In genomic region chr5:157266286-157267007, GRCh38 we compare ENCODE assay signal across 8 cellular contexts. TPM values are rescaled to one million over a fixed set of nuclear protein-coding genes. Genes with fewer than 3 reads are reported as not detected.
DNase-seq lines count a peak whose midpoint lies in the region; ATAC-seq, FAIRE-seq and TF ChIP-seq lines count a peak whose summit lies in the region.

No MANE protein-coding gene starts in this region.

- intact Hi-C loops in IMR-90 (cut with micrococcal nuclease) (no loop called here), esophagus muscularis mucosa (cut with DNase I) (loop anchor here (10.0 kb wide), 1 partner anchor 122 kb away; the partner anchor contains the start of gene MED7)
- intact Hi-C loops in activated CD8-positive, alpha-beta T cell treated with anti-CD3 and anti-CD28 coated beads for 36 hours (cut with micrococcal nuclease), result loop anchor here (5.0 kb wide), 1 partner anchor 119 kb away; no protein-coding TSS in a partner anchor

- peaks cover 21% of the 10 kb centered on the region for H3K27me3 ChIP-seq in IMR-90 (ENCODE audit: control insufficient read depth, insufficient read depth, low read length)
- H3K27me3 ChIP-seq in esophagus muscularis mucosa, result peaks cover 0 to 6% (median 0%) of the 10 kb centered on the region in 4 donors
- peaks cover 23% of the 10 kb centered on the region for H3K27me3 ChIP-seq in neural progenitor cell

- ATAC-seq in GM21529 (IDR thresholded peaks at IDR 0.05; ENCODE audit: unreplicated experiment), result peak; percentile 50
- ATAC-seq in IMR-90 (ENCODE audit: low read depth), result peak; percentile 59
- ATAC-seq in activated CD8-positive, alpha-beta T cell treated with anti-CD3 and anti-CD28 coated beads for 36 hours, result peak; percentile 21

- H3K27ac Mint-ChIP-seq in activated CD8-positive, alpha-beta T cell treated with anti-CD3 and anti-CD28 coated beads for 36 hours, result peak overlapping the region; percentile 95
- H3K27ac Mint-ChIP-seq in neural progenitor cell, result no peak overlapping the region

- H3K23ac ChIP-seq in IMR-90 (ENCODE audit: low read depth, low read length), result no peak overlapping the region

- TF ChIP-seq POLR2A in IMR-90 (IDR thresholded peaks at IDR 0.05; ENCODE audit: low read depth, low read length), result no peak
- no peak for TF ChIP-seq POLR2A in esophagus muscularis mucosa (IDR thresholded peaks at IDR 0.05; ENCODE audit: low read depth)

- H3K4me1 ChIP-seq in IMR-90 (ENCODE audit: control insufficient read depth, insufficient read depth, low read length) (no peaks in the 10 kb centered on the region), esophagus muscularis mucosa (peaks cover 16 to 21% (median 18%) of the 10 kb centered on the region in 4 donors), neural progenitor cell (peaks cover 33% of the 10 kb centered on the region)

- POLR2A ChIA-PET in IMR-90 (lab: Charles Lee; ENCODE audit: unreplicated experiment), result no interaction called here
- POLR2A ChIA-PET in activated CD8-positive, alpha-beta T cell treated with anti-CD3 and anti-CD28 coated beads for 36 hours (lab: Charles Lee), result interaction anchor here (0.6 to 8.5 kb wide), 18 partner anchors 10 to 86 kb away, joined by 3 to 98 read pairs (median 4); partner anchors contain the start of gene ITK

- no peak overlapping the region for H2BK5ac ChIP-seq in IMR-90 (ENCODE audit: low read depth, low read length, poor library complexity, severe bottlenecking)

- no peak overlapping the region for H3K14ac ChIP-seq in IMR-90 (replicated peaks; ENCODE audit: low read depth, low read length)

- H3K9ac ChIP-seq in IMR-90 (ENCODE audit: low read depth, low read length) (no peak overlapping the region), neural progenitor cell (peak overlapping the region; percentile 42)

- WGBS in IMR-90 (ENCODE audit: extremely low coverage in 2 of 2, insufficient read length in 1 of 2), 2 experiments, result 3% methylated on average over 17 of the region's 62 CpGs; no CpG with 5 or more reads in 1 of the 2 experiments
- 26% methylated on average over 11 of the region's 62 CpGs for WGBS in esophagus muscularis mucosa

- H3K27ac ChIP-seq in IMR-90 (ENCODE audit: insufficient read depth, low read length), result no peak overlapping the region
- peak overlapping the region in 1 of 4 donors; percentile 36 for H3K27ac ChIP-seq in esophagus muscularis mucosa (replicated peaks in 1 of 4)
- no peak overlapping the region for H3K27ac ChIP-seq in neural progenitor cell

- BruUV-seq in IMR-90 (replicated peaks; lab: Mats Ljungman, UMichigan), result no TSS peak

- no peak overlapping the region for H2BK20ac ChIP-seq in IMR-90 (ENCODE audit: low read depth, low read length)

- no peaks in the 10 kb centered on the region for H3F3A ChIP-seq in neural progenitor cell (ENCODE audit: low read depth)

- H3K36me3 Mint-ChIP-seq in activated CD8-positive, alpha-beta T cell treated with anti-CD3 and anti-CD28 coated beads for 36 hours (ENCODE audit: low read depth), result peaks cover 46% of the 10 kb centered on the region
- no peaks in the 10 kb centered on the region for H3K36me3 Mint-ChIP-seq in neural progenitor cell

- no peaks in the 10 kb centered on the region for H3K27me3 Mint-ChIP-seq in activated CD8-positive, alpha-beta T cell treated with anti-CD3 and anti-CD28 coated beads for 36 hours
- H3K27me3 Mint-ChIP-seq in neural progenitor cell (ENCODE audit: insufficient read depth, low read depth), result no peaks in the 10 kb centered on the region

- H3K56ac ChIP-seq in IMR-90 (ENCODE audit: extremely low read depth, insufficient read depth, low read length), result no peak overlapping the region

- no peak for TF ChIP-seq EP300 in esophagus muscularis mucosa (IDR thresholded peaks at IDR 0.05)

- peak; percentile 28 for TF ChIP-seq CTCF in GM12864 (IDR thresholded peaks at IDR 0.05; ENCODE audit: low read depth, low read length, missing control alignments)
- TF ChIP-seq CTCF in IMR-90 (conservative IDR thresholded peaks at IDR 0.05; ENCODE audit: low read depth, low read length), result no peak
- TF ChIP-seq CTCF in activated CD8-positive, alpha-beta T cell treated with anti-CD3 and anti-CD28 coated beads for 36 hours (IDR thresholded peaks at IDR 0.05), result peak; percentile 26
- no peak for TF ChIP-seq CTCF in esophagus muscularis mucosa (IDR thresholded peaks at IDR 0.05)
- peak; percentile 28 for TF ChIP-seq CTCF in neural progenitor cell (IDR thresholded peaks at IDR 0.05)
- TF ChIP-seq CTCF in D721Med (IDR thresholded peaks at IDR 0.05; ENCODE audit: insufficient read depth, missing control alignments), result no peak

- CTCF ChIA-PET in IMR-90 (lab: Yijun Ruan, JAX), result no interaction called here
- CTCF ChIA-PET in activated CD8-positive, alpha-beta T cell treated with anti-CD3 and anti-CD28 coated beads for 36 hours (lab: Charles Lee), result interaction anchor here (1.2 to 5.0 kb wide), 5 partner anchors 10 to 117 kb away, joined by 3 to 38 read pairs (median 8); no protein-coding TSS in a partner anchor

- peaks cover 49% of the 10 kb centered on the region for H3K79me2 ChIP-seq in neural progenitor cell (ENCODE audit: low read depth)

- H3K9me3 ChIP-seq in IMR-90 (ENCODE audit: control insufficient read depth, insufficient read depth, low read length), result no peaks in the 10 kb centered on the region
- H3K9me3 ChIP-seq in esophagus muscularis mucosa, result no peaks in the 10 kb centered on the region
- H3K9me3 ChIP-seq in neural progenitor cell (ENCODE audit: low read depth), result no peaks in the 10 kb centered on the region

- no peak overlapping the region for H2BK120ac ChIP-seq in IMR-90 (ENCODE audit: low read depth, low read length)

- H3K4me3 Mint-ChIP-seq in activated CD8-positive, alpha-beta T cell treated with anti-CD3 and anti-CD28 coated beads for 36 hours, result peak overlapping the region; percentile 83
- H3K4me3 Mint-ChIP-seq in neural progenitor cell, result peak overlapping the region; percentile 87

- H2AK9ac ChIP-seq in IMR-90 (replicated peaks; ENCODE audit: low read depth, low read length, poor library complexity), result no peak overlapping the region

- no peak overlapping the region for H4K5ac ChIP-seq in IMR-90 (ENCODE audit: low read depth, low read length)

- no peak overlapping the region for H3K18ac ChIP-seq in IMR-90 (ENCODE audit: low read depth, low read length)

- H3K9me1 ChIP-seq in IMR-90 (ENCODE audit: insufficient read depth, low read length), result no peaks in the 10 kb centered on the region

- in situ Hi-C loops in IMR-90 (cut with MboI; ENCODE audit: low sequenced_read_pairs), result no loop called here

- H2BK15ac ChIP-seq in IMR-90 (ENCODE audit: low read depth, low read length), result no peak overlapping the region

- no peak overlapping the region for H4K8ac ChIP-seq in IMR-90 (ENCODE audit: low read depth in 2 of 2, low read length in 2 of 2)

- peak overlapping the region; percentile 92 for H2AFZ ChIP-seq in IMR-90 (replicated peaks; ENCODE audit: low read length, poor library complexity)
- peak overlapping the region; percentile 97 for H2AFZ ChIP-seq in neural progenitor cell (replicated peaks)

- H4K20me1 ChIP-seq in IMR-90 (ENCODE audit: insufficient read depth, low read length), result no peaks in the 10 kb centered on the region
- peaks cover 43% of the 10 kb centered on the region for H4K20me1 ChIP-seq in neural progenitor cell (ENCODE audit: low read depth)

- TF ChIP-seq RAD21 in IMR-90 (IDR thresholded peaks at IDR 0.05; ENCODE audit: low read length), result no peak

- DNase-seq in GM12864 (ENCODE audit: low read depth) (no peak), IMR-90 (no peak), esophagus muscularis mucosa (ENCODE audit: extremely low spot score) (peak; percentile 39), neural progenitor cell (ENCODE audit: low spot score) (peak; percentile 78), occipital lobe (lab: John Stamatoyannopoulos, UW) (no peak), D721Med (ENCODE audit: insufficient read length, low spot score) (no peak)
- DNase-seq in activated CD8-positive, alpha-beta T cell treated with anti-CD3 and anti-CD28 coated beads for 36 hours, result peak; percentile 76

- no peak for FAIRE-seq in D721Med (lab: Jason Lieb, UNC)

- dilution Hi-C loops in IMR-90 (cut with HindIII; ENCODE audit: low sequenced_read_pairs, unreplicated experiment), result no loop called here

- H3K4ac ChIP-seq in IMR-90 (ENCODE audit: low read depth, low read length), result no peak overlapping the region

- peaks cover 66% of the 10 kb centered on the region for H3K4me1 Mint-ChIP-seq in activated CD8-positive, alpha-beta T cell treated with anti-CD3 and anti-CD28 coated beads for 36 hours (ENCODE audit: low read depth)
- peaks cover 22% of the 10 kb centered on the region for H3K4me1 Mint-ChIP-seq in neural progenitor cell

- H3K79me1 ChIP-seq in IMR-90 (ENCODE audit: low read depth in 1 of 2, low read length in 2 of 2), result no peaks in the 10 kb centered on the region

- H3K4me2 ChIP-seq in IMR-90 (ENCODE audit: low read depth, low read length) (peak overlapping the region; percentile 69), neural progenitor cell (peak overlapping the region; percentile 90)

- H2AK5ac ChIP-seq in IMR-90 (ENCODE audit: low read depth, low read length), result no peak overlapping the region

- H4K91ac ChIP-seq in IMR-90 (ENCODE audit: insufficient read depth, low read depth, low read length), result no peak overlapping the region

- H3K36me3 ChIP-seq in IMR-90 (ENCODE audit: control insufficient read depth, insufficient read depth, low read length), result no peaks in the 10 kb centered on the region
- no peaks in the 10 kb centered on the region for H3K36me3 ChIP-seq in esophagus muscularis mucosa
- H3K36me3 ChIP-seq in neural progenitor cell, result no peaks in the 10 kb centered on the region

- no peaks in the 10 kb centered on the region for H3K9me3 Mint-ChIP-seq in activated CD8-positive, alpha-beta T cell treated with anti-CD3 and anti-CD28 coated beads for 36 hours
- no peaks in the 10 kb centered on the region for H3K9me3 Mint-ChIP-seq in neural progenitor cell

- peak overlapping the region; percentile 86 for H3K4me3 ChIP-seq in GM12864 (ENCODE audit: low read depth, low read length)
- peak overlapping the region; percentile 80 for H3K4me3 ChIP-seq in IMR-90 (ENCODE audit: insufficient read depth, low read depth, low read length)
- peak overlapping the region; percentile 65 to 97 (median 83) for H3K4me3 ChIP-seq in esophagus muscularis mucosa
- peak overlapping the region; percentile 95 for H3K4me3 ChIP-seq in neural progenitor cell

TF ChIP-seq in IMR-90, 13 proteins besides CTCF, POLR2A, EP300 and RAD21 (continues in another document):
- no peak for TF ChIP-seq NFE2L2 (IDR thresholded peaks at IDR 0.05; ENCODE audit: low read depth, low read length)
- TF ChIP-seq SMC3 (IDR thresholded peaks at IDR 0.05; ENCODE audit: low read depth, low read length), result no peak

RNA-seq across cellular contexts. Expression of gene CYFIP2, which starts 0.5 kb away (rescaled TPM):
- 11.7 and 13.4 TPM in 2 replicates for total RNA-seq in IMR-90 (2012; rRNA removed)
- polyA plus RNA-seq in IMR-90 (2012; rRNA removed), result 6.7 and 6.8 TPM in 2 replicates
- 5.7 and 7.9 TPM in 2 replicates for polyA plus RNA-seq in IMR-90 (2012; cell fraction: cytosol; rRNA removed)
- polyA plus RNA-seq in IMR-90 (2012; cell fraction: nucleus; rRNA removed; ENCODE audit: low replicate concordance), result 8.1 and 10.4 TPM in 2 replicates
- total RNA-seq in activated CD8-positive, alpha-beta T cell treated with anti-CD3 and anti-CD28 coated beads for 36 hours, result 100 to 1,000 TPM; 350 to 351 TPM
- total RNA-seq in esophagus muscularis mucosa, result 10 to 100 TPM; 12.6 to 24.9 (median 14.6) TPM
- 70.2 and 125 TPM in 2 replicates for total RNA-seq in neural progenitor cell (ENCODE audit: low replicate concordance)
- 84.7 TPM for total RNA-seq in occipital lobe

Comparison
In these comparisons a context has a peak if more than half of its experiments do, and no peak if none do; other contexts are left out.
1. DNase-seq: peak in activated CD8-positive, alpha-beta T cell treated with anti-CD3 and anti-CD28 coated beads for 36 hours (single experiment), esophagus muscularis mucosa (single experiment) and neural progenitor cell (single experiment); none in GM12864 (single experiment), IMR-90 (single experiment), occipital lobe (single experiment) and D721Med (single experiment).
2. CTCF ChIP-seq: peak in GM12864 (single experiment), activated CD8-positive, alpha-beta T cell treated with anti-CD3 and anti-CD28 coated beads for 36 hours (single experiment) and neural progenitor cell (single experiment); none in IMR-90 (single experiment), esophagus muscularis mucosa (0 of 3) and D721Med (single experiment).
3. Peak in every context shown above with its lines, with median percentiles within 50 percentile points of each other: H3K4me3 ChIP-seq and ATAC-seq.